11 cellular contexts compared by ENCODE assay signal in the genomic region with DNA sequence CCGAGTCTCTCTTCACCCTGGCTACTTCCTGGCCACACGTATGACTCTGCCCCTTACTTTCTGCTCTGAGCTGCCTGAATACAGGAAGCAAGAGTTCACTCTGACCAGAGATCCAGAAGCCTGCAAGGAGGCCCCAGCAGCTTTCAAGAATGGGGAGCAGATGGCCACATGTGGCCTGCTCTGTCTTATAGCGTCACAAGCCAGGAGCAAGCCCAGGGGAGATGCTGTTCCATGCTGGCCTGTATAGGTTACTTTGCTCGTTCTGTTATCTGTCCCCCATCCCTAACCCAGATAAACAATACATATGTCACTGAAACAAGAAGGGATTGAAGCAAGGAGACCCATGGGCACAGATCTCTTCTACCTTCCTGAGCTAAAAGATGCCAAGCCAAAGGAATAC. TPM values are rescaled to one million over a fixed set of nuclear protein-coding genes. Genes with fewer than 3 reads are reported as not detected.
DNase-seq lines count a peak whose midpoint lies in the region; ATAC-seq and TF ChIP-seq lines count a peak whose summit lies in the region.
"Had no signal": no experiment of that assay in that cellular context is flagged by ENCODE, and none has a peak within 500 bp of the region (broad histone marks: within the 10 kb centered on the region; RNA-seq: fewer than 3 reads in every experiment).

No MANE protein-coding gene starts in this region.

- POLR2A ChIA-PET in CD8-positive, alpha-beta memory T cell (lab: Charles Lee): interaction anchor here (0.8 to 1.2 kb wide), 4 partner anchors 12 to 119 kb away, joined by 3 to 4 read pairs (median 3); no protein-coding TSS in a partner anchor

- intact Hi-C loops in breast epithelium (cut with DNase I; ENCODE audit: low total_unique reads) (no loop called here), aorta (cut with DNase I) (loop anchor here (2.0 to 10.0 kb wide), 3 partner anchors 72 to 193 kb away; no protein-coding TSS in a partner anchor)

- H3K4me3 Mint-ChIP-seq in CD8-positive, alpha-beta memory T cell: no peak overlapping the region
- no peak overlapping the region for H3K4me3 Mint-ChIP-seq in progenitor cell of endocrine pancreas (ENCODE audit: low read depth)

- no peak overlapping the region for H3K27ac ChIP-seq in CD8-positive, alpha-beta memory T cell (ENCODE audit: low read depth, low read length)
- H3K27ac ChIP-seq in breast epithelium: peak overlapping the region; percentile 19 to 46
- H3K27ac ChIP-seq in aorta (ENCODE audit: low read depth in 1 of 2, low read length in 2 of 2): no peak overlapping the region
- H3K27ac ChIP-seq: parathyroid adenoma had no signal

- ATAC-seq in aorta (ENCODE audit: low FRiP score): no peak

- peaks cover 26% of the 10 kb centered on the region for H3K4me1 ChIP-seq in CD8-positive, alpha-beta memory T cell (ENCODE audit: insufficient read depth, low read length)
- H3K4me1 ChIP-seq in breast epithelium: peaks cover 8 to 14% of the 10 kb centered on the region in 2 donors
- no peaks in the 10 kb centered on the region for H3K4me1 ChIP-seq in aorta (ENCODE audit: control insufficient read depth in 1 of 2, insufficient read depth in 2 of 2, low read length in 2 of 2)

- H3K36me3 ChIP-seq in CD8-positive, alpha-beta memory T cell (ENCODE audit: insufficient read depth, low read length): peaks cover 58% of the 10 kb centered on the region
- peaks cover 13% of the 10 kb centered on the region for H3K36me3 ChIP-seq in breast epithelium
- peaks cover 3 to 28% of the 10 kb centered on the region in 2 donors for H3K36me3 ChIP-seq in aorta (ENCODE audit: control insufficient read depth in 1 of 2, insufficient read depth in 2 of 2, low read length in 1 of 2)

- WGBS in aorta, 2 donors: 48 to 54% methylated on average over 4 of the region's 4 CpGs

- DNase-seq in CD8-positive, alpha-beta memory T cell: no peak
- DNase-seq in breast epithelium (ENCODE audit: low spot score in 2 of 2) (no peak), progenitor cell of endocrine pancreas (ENCODE audit: low spot score, unreplicated experiment) (no peak), NCI-H526 treated with DMSO at 0.1 percent for 48 hours (lab: John Stamatoyannopoulos, UW) (no peak), midbrain (lab: John Stamatoyannopoulos, UW) (no peak), aorta (no peak)
- DNase-seq: KBM-7, kidney, OCI-M1 had no signal

- peak overlapping the region in 6 of 8 donors; percentile 17 to 71 (median 55) for H3K27ac Mint-ChIP-seq in CD8-positive, alpha-beta memory T cell
- H3K27ac Mint-ChIP-seq in progenitor cell of endocrine pancreas: peak overlapping the region; percentile 62

- H3K9me3 Mint-ChIP-seq in CD8-positive, alpha-beta memory T cell: no peaks in the 10 kb centered on the region
- H3K9me3 Mint-ChIP-seq in progenitor cell of endocrine pancreas (ENCODE audit: low read depth): no peaks in the 10 kb centered on the region

- TF ChIP-seq CTCF in breast epithelium (IDR thresholded peaks at IDR 0.05): no peak
- no peak for TF ChIP-seq CTCF in progenitor cell of endocrine pancreas (IDR thresholded peaks at IDR 0.05; ENCODE audit: unreplicated experiment)

- H3K36me3 Mint-ChIP-seq in CD8-positive, alpha-beta memory T cell: peaks cover 3 to 79% (median 19%) of the 10 kb centered on the region in 3 donors
- peaks cover 11% of the 10 kb centered on the region for H3K36me3 Mint-ChIP-seq in progenitor cell of endocrine pancreas (ENCODE audit: insufficient read depth)

- peaks cover 27 to 53% (median 30%) of the 10 kb centered on the region in 3 donors for H3K4me1 Mint-ChIP-seq in CD8-positive, alpha-beta memory T cell
- H3K4me1 Mint-ChIP-seq in progenitor cell of endocrine pancreas (ENCODE audit: low read depth): peaks cover 14% of the 10 kb centered on the region

- CTCF ChIA-PET in CD8-positive, alpha-beta memory T cell (lab: Charles Lee): interaction anchor here (1.0 to 8.4 kb wide), 10 partner anchors 10 to 573 kb away, joined by 3 to 144 read pairs (median 20); partner anchors contain the start of genes CATIP and TMBIM1

- no peak for TF ChIP-seq POLR2A in breast epithelium (IDR thresholded peaks at IDR 0.05)

- no peak overlapping the region for H3K4me3 ChIP-seq in CD8-positive, alpha-beta memory T cell (ENCODE audit: low read length)
- H3K4me3 ChIP-seq in breast epithelium: no peak overlapping the region
- H3K4me3 ChIP-seq in aorta (ENCODE audit: low read length in 2 of 2): no peak overlapping the region
- H3K4me3 ChIP-seq: HAP-1 had no signal

- no peaks in the 10 kb centered on the region for H3K27me3 ChIP-seq in CD8-positive, alpha-beta memory T cell (ENCODE audit: insufficient read depth, low read length, poor library complexity, severe bottlenecking)
- H3K27me3 ChIP-seq in breast epithelium (no peaks in the 10 kb centered on the region), aorta (ENCODE audit: control insufficient read depth in 1 of 2, insufficient read depth in 2 of 2, low read length in 1 of 2) (no peaks in the 10 kb centered on the region)

- H3K27me3 Mint-ChIP-seq in CD8-positive, alpha-beta memory T cell: no peaks in the 10 kb centered on the region
- H3K27me3 Mint-ChIP-seq in progenitor cell of endocrine pancreas: no peaks in the 10 kb centered on the region

- no peaks in the 10 kb centered on the region for H3K9me3 ChIP-seq in CD8-positive, alpha-beta memory T cell (ENCODE audit: low read length)
- no peaks in the 10 kb centered on the region for H3K9me3 ChIP-seq in breast epithelium
- H3K9me3 ChIP-seq in aorta (ENCODE audit: control insufficient read depth, low read length): no peaks in the 10 kb centered on the region
- H3K9me3 ChIP-seq: HAP-1 had no signal

RNA-seq across cellular contexts. Expression of gene PNKD, which starts 4.3 kb away (rescaled TPM):
- total RNA-seq in CD8-positive, alpha-beta memory T cell: 10 to 100 TPM; 26.8 to 31.6 TPM
- 111 TPM for polyA plus RNA-seq in CD8-positive, alpha-beta memory T cell
- total RNA-seq in breast epithelium (10 to 100 TPM; 30.2 to 48.3 (median 35.6) TPM), progenitor cell of endocrine pancreas (54.3 and 54.5 TPM in 2 replicates), aorta (10 to 100 TPM; 26.9 to 40.2 TPM)
- polyA plus RNA-seq in aorta: 100 to 1,000 TPM in 1 of 2 donors, 10 to 100 TPM in 1; 91.2 to 108 TPM

RNA-seq across cellular contexts. Expression of gene AAMP, which starts 4.6 kb away (rescaled TPM):
- 10 to 100 TPM; 94.8 to 95.2 TPM for total RNA-seq in CD8-positive, alpha-beta memory T cell
- polyA plus RNA-seq in CD8-positive, alpha-beta memory T cell: 86.1 TPM
- total RNA-seq in breast epithelium (100 to 1,000 TPM; 150 to 164 (median 151) TPM), progenitor cell of endocrine pancreas (79.2 and 85.2 TPM in 2 replicates), aorta (10 to 100 TPM; 50.8 to 54.7 TPM)
- 10 to 100 TPM; 59.2 to 80.9 TPM for polyA plus RNA-seq in aorta

RNA-seq across cellular contexts. Expression of gene GPBAR1, which starts 13.8 kb away (rescaled TPM):
- under 1 TPM; 0.51 to 0.72 TPM for total RNA-seq in CD8-positive, alpha-beta memory T cell
- not detected for polyA plus RNA-seq in CD8-positive, alpha-beta memory T cell
- total RNA-seq in breast epithelium (10 to 100 TPM in 1 of 3 donors, 1 to 10 TPM in 2; 5.2 to 22.2 (median 8.5) TPM), progenitor cell of endocrine pancreas (9.1 and 9.7 TPM in 2 replicates), aorta (1 to 10 TPM; 1.6 to 3.7 TPM)
- polyA plus RNA-seq in aorta: 1 to 10 TPM in 1 of 2 donors, under 1 TPM in 1; 0.46 to 3.1 TPM

RNA-seq across cellular contexts. Expression of gene TMBIM1, which starts 17.7 kb away (rescaled TPM):
- total RNA-seq in CD8-positive, alpha-beta memory T cell: 10 to 100 TPM; 82.3 to 92.3 TPM
- 149 TPM for polyA plus RNA-seq in CD8-positive, alpha-beta memory T cell
- 100 to 1,000 TPM; 168 to 330 (median 170) TPM for total RNA-seq in breast epithelium
- 131 and 137 TPM in 2 replicates for total RNA-seq in progenitor cell of endocrine pancreas
- 100 to 1,000 TPM; 264 to 294 TPM for total RNA-seq in aorta
- polyA plus RNA-seq in aorta: 100 to 1,000 TPM; 100 to 159 TPM

RNA-seq across cellular contexts. Expression of gene ARPC2, which starts 57.6 kb away (rescaled TPM):
- total RNA-seq in CD8-positive, alpha-beta memory T cell: 100 to 1,000 TPM; 575 to 600 TPM
- polyA plus RNA-seq in CD8-positive, alpha-beta memory T cell: 970 TPM
- total RNA-seq in breast epithelium (100 to 1,000 TPM; 212 to 336 (median 248) TPM), progenitor cell of endocrine pancreas (153 and 160 TPM in 2 replicates), aorta (100 to 1,000 TPM; 351 to 367 TPM)
- 100 to 1,000 TPM; 297 to 467 TPM for polyA plus RNA-seq in aorta

Comparison
In these comparisons a context has a peak if more than half of its experiments do, and no peak if none do; other contexts are left out.
1. H3K27ac ChIP-seq: peak in breast epithelium (2 of 2); none in CD8-positive, alpha-beta memory T cell (single experiment) and aorta (0 of 2).